Comparison of ENCODE assay signal across 32 cellular contexts in genomic region chr6:147869869-147870268, GRCh38.
"Had no signal": no experiment of that assay in that cellular context is flagged by ENCODE, and none has a peak within 500 bp of the region (broad histone marks: within the 10 kb centered on the region; RNA-seq: fewer than 3 reads in every experiment).

No MANE protein-coding gene starts in this region.

- FAIRE-seq: astrocyte, bronchial epithelial cell had no signal

- H3K4me3 ChIP-seq: esophagus squamous epithelium, gastroesophageal sphincter had no signal

- H3K9me3 ChIP-seq: esophagus squamous epithelium, gastroesophageal sphincter had no signal

- H3K4me1 Mint-ChIP-seq: activated CD4-positive, alpha-beta memory T cell treated with anti-CD3 and anti-CD28 coated beads, Interleukin-2, amount 10 ng/mL, durations not matched to agents 7 days and 5 days; activated CD4-positive, alpha-beta T cell treated with anti-CD3 and anti-CD28 coated beads, Interleukin-2, amount 10 ng/mL, durations not matched to agents 7 days and 5 days; activated naive CD4-positive, alpha-beta T cell treated with anti-CD3 and anti-CD28 coated beads, Interleukin-2, amount 10 ng/mL, durations not matched to agents 7 days and 5 days; activated naive CD8-positive, alpha-beta T cell treated with anti-CD3 and anti-CD28 coated beads, Interleukin-2, amount 10 ng/mL, durations not matched to agents 7 days and 5 days; central memory CD8-positive, alpha-beta T cell; T-helper 17 cell had no signal

- H3K36me3 Mint-ChIP-seq: activated naive CD4-positive, alpha-beta T cell treated with anti-CD3 and anti-CD28 coated beads, Interleukin-2, amount 10 ng/mL, durations not matched to agents 7 days and 5 days; activated naive CD4-positive, alpha-beta T cell treated with anti-CD3 and anti-CD28 coated beads, Interleukin-2, amount 50 U/mL, for 72 hours; activated naive CD8-positive, alpha-beta T cell treated with anti-CD3 and anti-CD28 coated beads, Interleukin-2, amount 10 ng/mL, durations not matched to agents 7 days and 5 days; WTC11 had no signal

- H3K27me3 ChIP-seq: brain microvascular endothelial cell, esophagus squamous epithelium, gastroesophageal sphincter had no signal

- H3K27ac Mint-ChIP-seq: activated CD4-positive, alpha-beta memory T cell treated with anti-CD3 and anti-CD28 coated beads, Interleukin-2, amount 10 ng/mL, durations not matched to agents 7 days and 5 days; activated CD4-positive, alpha-beta T cell treated with anti-CD3 and anti-CD28 coated beads, Interleukin-2, amount 10 ng/mL, durations not matched to agents 7 days and 5 days; activated naive CD4-positive, alpha-beta T cell treated with anti-CD3 and anti-CD28 coated beads, Interleukin-2, amount 10 ng/mL, durations not matched to agents 7 days and 5 days; activated naive CD4-positive, alpha-beta T cell treated with anti-CD3 and anti-CD28 coated beads, Interleukin-2, amount 50 U/mL, for 72 hours; activated naive CD8-positive, alpha-beta T cell treated with anti-CD3 and anti-CD28 coated beads, Interleukin-2, amount 10 ng/mL, durations not matched to agents 7 days and 5 days; activated T-cell treated with anti-CD3 and anti-CD28 coated beads, Interleukin-2, amount 50 U/mL, for 24 hours; activated T-cell treated with anti-CD3 and anti-CD28 coated beads, Interleukin-2, amount 50 U/mL, for 72 hours; effector memory CD8-positive, alpha-beta T cell; T-helper 17 cell; T-helper 2 cell treated with Interferon-gamma antibody and Interleukin-4, amounts not matched to agents 5 μg/mL and 100 μg/mL, for 36 hours; WTC11 had no signal

- H3K36me3 ChIP-seq: brain microvascular endothelial cell, esophagus squamous epithelium, gastroesophageal sphincter had no signal

- H3K9me3 Mint-ChIP-seq: activated CD4-positive, alpha-beta T cell treated with anti-CD3 and anti-CD28 coated beads, Interleukin-2, amount 10 ng/mL, durations not matched to agents 7 days and 5 days; activated naive CD4-positive, alpha-beta T cell treated with anti-CD3 and anti-CD28 coated beads, Interleukin-2, amount 10 ng/mL, durations not matched to agents 7 days and 5 days; activated naive CD4-positive, alpha-beta T cell treated with anti-CD3 and anti-CD28 coated beads, Interleukin-2, amount 50 U/mL, for 72 hours; activated naive CD8-positive, alpha-beta T cell treated with anti-CD3 and anti-CD28 coated beads, Interleukin-2, amount 10 ng/mL, durations not matched to agents 7 days and 5 days; activated T-cell treated with anti-CD3 and anti-CD28 coated beads, Interleukin-2, amount 50 U/mL, for 24 hours; activated T-cell treated with anti-CD3 and anti-CD28 coated beads, Interleukin-2, amount 50 U/mL, for 72 hours; central memory CD8-positive, alpha-beta T cell; effector memory CD8-positive, alpha-beta T cell; T-helper 2 cell treated with Interferon-gamma antibody and Interleukin-4, amounts not matched to agents 5 μg/mL and 100 μg/mL, for 36 hours; WTC11 had no signal

- H3K4me3 Mint-ChIP-seq: activated CD4-positive, alpha-beta memory T cell treated with anti-CD3 and anti-CD28 coated beads, Interleukin-2, amount 10 ng/mL, durations not matched to agents 7 days and 5 days; activated CD4-positive, alpha-beta T cell treated with anti-CD3 and anti-CD28 coated beads, Interleukin-2, amount 10 ng/mL, durations not matched to agents 7 days and 5 days; activated naive CD4-positive, alpha-beta T cell treated with anti-CD3 and anti-CD28 coated beads, Interleukin-2, amount 10 ng/mL, durations not matched to agents 7 days and 5 days; activated naive CD8-positive, alpha-beta T cell treated with anti-CD3 and anti-CD28 coated beads, Interleukin-2, amount 10 ng/mL, durations not matched to agents 7 days and 5 days; activated T-cell treated with anti-CD3 and anti-CD28 coated beads, Interleukin-2, amount 50 U/mL, for 24 hours; activated T-cell treated with anti-CD3 and anti-CD28 coated beads, Interleukin-2, amount 50 U/mL, for 72 hours; central memory CD8-positive, alpha-beta T cell; effector memory CD8-positive, alpha-beta T cell; T-helper 17 cell; T-helper 2 cell treated with Interferon-gamma antibody and Interleukin-4, amounts not matched to agents 5 μg/mL and 100 μg/mL, for 36 hours; WTC11 had no signal

- DNase-seq: activated CD4-positive, alpha-beta memory T cell treated with anti-CD3 and anti-CD28 coated beads, Interleukin-2, amount 10 ng/mL, durations not matched to agents 7 days and 5 days; activated CD4-positive, alpha-beta T cell treated with anti-CD3 and anti-CD28 coated beads for 1 hour; activated CD4-positive, alpha-beta T cell treated with anti-CD3 and anti-CD28 coated beads for 4 hours; activated CD4-positive, alpha-beta T cell treated with anti-CD3 and anti-CD28 coated beads, Interleukin-2, amount 10 ng/mL, durations not matched to agents 7 days and 5 days; activated CD4-positive, alpha-beta T cell treated with anti-CD3 and anti-CD28 coated beads, Interleukin-2, amount 50 U/mL, for 4 hours; activated CD8-positive, alpha-beta memory T cell treated with anti-CD3 and anti-CD28 coated beads, Interleukin-2, amount 50 U/mL, for 48 hours; activated gamma-delta T cell; activated naive CD4-positive, alpha-beta T cell; activated naive CD4-positive, alpha-beta T cell treated with anti-CD3 and anti-CD28 coated beads, Interleukin-2, amount 10 ng/mL, durations not matched to agents 7 days and 5 days; activated naive CD8-positive, alpha-beta T cell treated with anti-CD3 and anti-CD28 coated beads, Interleukin-2, amount 10 ng/mL, durations not matched to agents 7 days and 5 days; activated T-cell treated with anti-CD3 and anti-CD28 coated beads for 4 hours; activated T-cell treated with anti-CD3 and anti-CD28 coated beads, Interleukin-2, amount 50 U/mL, for 24 hours; activated T-cell treated with anti-CD3 and anti-CD28 coated beads, Interleukin-2, amount 50 U/mL, for 72 hours; brain microvascular endothelial cell; cortex of kidney; dermis blood vessel endothelial cell; effector CD4-positive, alpha-beta T cell; effector memory CD8-positive, alpha-beta T cell; esophagus squamous epithelium; foreskin melanocyte; head of caudate nucleus; T-helper 1 cell; T-helper 17 cell; T1000 had no signal

- H3K27me3 Mint-ChIP-seq: activated CD4-positive, alpha-beta memory T cell treated with anti-CD3 and anti-CD28 coated beads, Interleukin-2, amount 10 ng/mL, durations not matched to agents 7 days and 5 days; activated CD4-positive, alpha-beta T cell treated with anti-CD3 and anti-CD28 coated beads, Interleukin-2, amount 10 ng/mL, durations not matched to agents 7 days and 5 days; activated naive CD4-positive, alpha-beta T cell treated with anti-CD3 and anti-CD28 coated beads, Interleukin-2, amount 10 ng/mL, durations not matched to agents 7 days and 5 days; activated naive CD8-positive, alpha-beta T cell treated with anti-CD3 and anti-CD28 coated beads, Interleukin-2, amount 10 ng/mL, durations not matched to agents 7 days and 5 days; activated T-cell treated with anti-CD3 and anti-CD28 coated beads, Interleukin-2, amount 50 U/mL, for 24 hours; central memory CD8-positive, alpha-beta T cell; effector memory CD8-positive, alpha-beta T cell had no signal

- H3K27ac ChIP-seq: epithelial cell of prostate, esophagus squamous epithelium had no signal

- ATAC-seq: activated naive CD4-positive, alpha-beta T cell treated with anti-CD3 and anti-CD28 coated beads, Interleukin-2, amount 50 U/mL, for 72 hours; activated T-cell treated with anti-CD3 and anti-CD28 coated beads, Interleukin-2, amount 50 U/mL, for 72 hours; effector memory CD8-positive, alpha-beta T cell; gastroesophageal sphincter; T-helper 17 cell; WTC11 had no signal
